In genomic region chr12:92554316-92554905, GRCh38 we compare ENCODE assay signal across 14 cellular contexts.
DNase-seq lines count a peak whose midpoint lies in the region; TF ChIP-seq lines count a peak whose summit lies in the region.
"Had no signal": no experiment of that assay in that cellular context is flagged by ENCODE, and none has a peak within 500 bp of the region (broad histone marks: within the 10 kb centered on the region; RNA-seq: fewer than 3 reads in every experiment).

No MANE protein-coding gene starts in this region.

- TF ChIP-seq POLR2A in prostate gland (IDR thresholded peaks at IDR 0.05) = no peak

- no peaks in the 10 kb centered on the region for H3K27me3 ChIP-seq in BLaER1 treated with 17β-estradiol and CSF1 and Interleukin-3, amounts not matched to agents 10 nM and 100 nM
- H3K27me3 ChIP-seq in DOHH2 (ENCODE audit: control insufficient read depth, low read length) = no peaks in the 10 kb centered on the region
- no peaks in the 10 kb centered on the region for H3K27me3 ChIP-seq in mammary epithelial cell (ENCODE audit: insufficient read depth, low read length)
- no peaks in the 10 kb centered on the region for H3K27me3 ChIP-seq in prostate gland (replicated peaks; ENCODE audit: insufficient read depth)
- H3K27me3 ChIP-seq: left lung, neutrophil, tibial artery had no signal

- in situ Hi-C loops in mammary epithelial cell (cut with MboI; ENCODE audit: low sequenced_read_pairs in 2 of 2) = loop anchor here in 1 of 2 donors (25.0 kb wide), 1 partner anchor 1167 kb away; no protein-coding TSS in a partner anchor

- DNase-seq in mammary epithelial cell = no peak
- DNase-seq in prostate gland (ENCODE audit: low spot score) = no peak
- no peak for DNase-seq in NCI-H1417 (lab: John Stamatoyannopoulos, UW)
- DNase-seq in NCI-H524 treated with DMSO at 0.1 percent for 48 hours (lab: John Stamatoyannopoulos, UW) = no peak
- no peak for DNase-seq in GDM1 (lab: John Stamatoyannopoulos, UW)
- DNase-seq: activated naive CD8-positive, alpha-beta T cell treated with anti-CD3 and anti-CD28 coated beads, Interleukin-2, amount 10 ng/mL, durations not matched to agents 7 days and 5 days; hypothalamus; left lung; NCI-H1105; NCI-H226; tibial artery had no signal

- H3K9ac ChIP-seq in BLaER1 treated with 17β-estradiol and CSF1 and Interleukin-3, amounts not matched to agents 10 nM and 100 nM = 0 out of 22 replicates have a peak overlapping the region, but pooled peaks of 2 of the 11 experiments have one; percentile 6 to 9
- H3K9ac ChIP-seq in mammary epithelial cell (ENCODE audit: insufficient read depth, low read length) = no peak overlapping the region

- H3K4me3 ChIP-seq in BLaER1 treated with 17β-estradiol and CSF1 and Interleukin-3, amounts not matched to agents 10 nM and 100 nM = no peak overlapping the region
- H3K4me3 ChIP-seq in DOHH2 (ENCODE audit: low read length) (no peak overlapping the region), mammary epithelial cell (replicated peaks in 1 of 3; ENCODE audit: insufficient read depth in 1 of 3, low read depth in 2 of 3, low read length in 3 of 3) (no peak overlapping the region), prostate gland (no peak overlapping the region)
- H3K4me3 ChIP-seq: left lung, tibial artery had no signal

- no peaks in the 10 kb centered on the region for H3K36me3 ChIP-seq in BLaER1 treated with 17β-estradiol and CSF1 and Interleukin-3, amounts not matched to agents 10 nM and 100 nM
- H3K36me3 ChIP-seq in DOHH2 (ENCODE audit: control insufficient read depth, low read length) = no peaks in the 10 kb centered on the region
- H3K36me3 ChIP-seq in mammary epithelial cell (ENCODE audit: insufficient read depth, low read length) = no peaks in the 10 kb centered on the region
- H3K36me3 ChIP-seq in prostate gland = no peaks in the 10 kb centered on the region
- H3K36me3 ChIP-seq: left lung, neutrophil, tibial artery had no signal

- CTCF ChIA-PET in mammary epithelial cell (lab: Charles Lee; ENCODE audit: low non-redundant PET) = no interaction called here

- no peak for TF ChIP-seq CTCF in DOHH2 (IDR thresholded peaks at IDR 0.05; ENCODE audit: low read depth, low read length, poor library complexity, severe bottlenecking)
- no peak for TF ChIP-seq CTCF in mammary epithelial cell (conservative IDR thresholded peaks at IDR 0.05 in 1 of 2, IDR thresholded peaks at IDR 0.05 in 1 of 2; ENCODE audit: extremely low read depth in 1 of 2, insufficient read depth in 1 of 2, low read depth in 1 of 2, low read length in 2 of 2)
- no peak for TF ChIP-seq CTCF in prostate gland (IDR thresholded peaks at IDR 0.05)

- no peaks in the 10 kb centered on the region for H4K20me1 ChIP-seq in BLaER1 treated with 17β-estradiol and CSF1 and Interleukin-3, amounts not matched to agents 10 nM and 100 nM
- H4K20me1 ChIP-seq in DOHH2 (ENCODE audit: control insufficient read depth, insufficient read depth, low read depth, low read length) = no peaks in the 10 kb centered on the region
- H4K20me1 ChIP-seq in mammary epithelial cell (ENCODE audit: insufficient read depth, low read length) = no peaks in the 10 kb centered on the region

- H3K79me2 ChIP-seq in DOHH2 (ENCODE audit: control insufficient read depth, low read length) = no peaks in the 10 kb centered on the region
- H3K79me2 ChIP-seq in mammary epithelial cell (ENCODE audit: insufficient read depth, low read length) = no peaks in the 10 kb centered on the region

- H3K27ac ChIP-seq in BLaER1 treated with 17β-estradiol and CSF1 and Interleukin-3, amounts not matched to agents 10 nM and 100 nM = peak overlapping the region in 5 of 11 experiments; percentile 8 to 64 (median 51); a peak in 8 of 22 replicates
- H3K27ac ChIP-seq in DOHH2 (ENCODE audit: low read depth, low read length) (no peak overlapping the region), mammary epithelial cell (ENCODE audit: insufficient read depth, low read depth, low read length) (peak overlapping the region; percentile 82), prostate gland (peak overlapping the region; percentile 31 to 34)
- H3K27ac ChIP-seq: neutrophil had no signal

- intact Hi-C loops in mammary epithelial cell (cut with micrococcal nuclease) = loop anchor here (5.0 kb wide), 1 partner anchor 47 kb away; no protein-coding TSS in a partner anchor
- intact Hi-C loops in prostate gland (cut with DNase I) = no loop called here

- peaks cover 0 to 15% (median 0%) of the 10 kb centered on the region in 11 experiments; a peak in 4 of 22 replicates for H3K9me3 ChIP-seq in BLaER1 treated with 17β-estradiol and CSF1 and Interleukin-3, amounts not matched to agents 10 nM and 100 nM (replicated peaks in 1 of 11)
- H3K9me3 ChIP-seq in DOHH2 (ENCODE audit: control insufficient read depth, insufficient read depth, low read length) (no peaks in the 10 kb centered on the region), mammary epithelial cell (replicated peaks; ENCODE audit: insufficient read depth, low read length) (no peaks in the 10 kb centered on the region), prostate gland (no peaks in the 10 kb centered on the region)
- H3K9me3 ChIP-seq: left lung, neutrophil, tibial artery had no signal

- H3F3A ChIP-seq in DOHH2 (ENCODE audit: control insufficient read depth, insufficient read depth) = no peaks in the 10 kb centered on the region

- peaks cover 22 to 79% (median 29%) of the 10 kb centered on the region in 10 experiments; a peak in 19 of 20 replicates for H3K4me1 ChIP-seq in BLaER1 treated with 17β-estradiol and CSF1 and Interleukin-3, amounts not matched to agents 10 nM and 100 nM
- H3K4me1 ChIP-seq in DOHH2 (ENCODE audit: control insufficient read depth, low read length) (peaks cover 46% of the 10 kb centered on the region), mammary epithelial cell (ENCODE audit: insufficient read depth, low read length) (peaks cover 38% of the 10 kb centered on the region), prostate gland (replicated peaks) (no peaks in the 10 kb centered on the region)

- H2AFZ ChIP-seq in mammary epithelial cell (ENCODE audit: low read depth, low read length) = no peak overlapping the region

- peak overlapping the region; percentile 12 to 88 (median 35); a peak in 16 of 22 replicates for H3K4me2 ChIP-seq in BLaER1 treated with 17β-estradiol and CSF1 and Interleukin-3, amounts not matched to agents 10 nM and 100 nM
- peak overlapping the region; percentile 23; the same call in 1 of the 2 replicates for H3K4me2 ChIP-seq in DOHH2 (ENCODE audit: low read length)
- no peak overlapping the region for H3K4me2 ChIP-seq in mammary epithelial cell (ENCODE audit: insufficient read depth, low read depth, low read length)

- BruUV-seq in mammary epithelial cell (replicated peaks; lab: Mats Ljungman, UMichigan) = no TSS peak

- dilution Hi-C loops in mammary epithelial cell (cut with HindIII; ENCODE audit: low sequenced_read_pairs) = no loop called here

- no peaks in the 10 kb centered on the region for H3K9me2 ChIP-seq in DOHH2 (replicated peaks; ENCODE audit: control insufficient read depth, low read length)

- 100% methylated on average over 1 of the region's 1 CpG for WGBS in mammary epithelial cell (ENCODE audit: low coverage, missing lambda C conversion rate)
- WGBS in prostate gland = 56% methylated on average over 1 of the region's 1 CpG
